8 cellular contexts compared by ENCODE assay signal in genomic region chr7:132318338-132319318, GRCh38.
A peak's percentile ranks its signal among the peaks of the same experiment; 100 is the strongest.
DNase-seq lines count a peak whose midpoint lies in the region; ATAC-seq, FAIRE-seq and TF ChIP-seq lines count a peak whose summit lies in the region.

No MANE protein-coding gene starts in this region.

- no peaks in the 10 kb centered on the region for H4K20me1 ChIP-seq in fibroblast of lung (ENCODE audit: control insufficient read depth, extremely low read depth, insufficient read depth, low read length)

- peak overlapping the region in 1 of 4 experiments; percentile 8 for H3K4me3 ChIP-seq in fibroblast of lung (replicated peaks in 1 of 4; ENCODE audit: control extremely low read depth in 1 of 4, insufficient read depth in 1 of 4, low read depth in 3 of 4, low read length in 4 of 4)

- peak; percentile 92 for ATAC-seq in GM21723 (IDR thresholded peaks at IDR 0.05; ENCODE audit: unreplicated experiment)
- ATAC-seq in natural killer cell treated with Interleukin-12 subunit alpha and Interleukin-12 subunit beta and Interleukin-15 and Interleukin-18, amount 100 ng/mL, for 72 hours = peak; percentile 85 to 86

- no peak overlapping the region for H3K27ac ChIP-seq in fibroblast of lung (ENCODE audit: insufficient read depth, low read length)

- no peak overlapping the region for H3K4me3 Mint-ChIP-seq in natural killer cell treated with Interleukin-12 subunit alpha and Interleukin-12 subunit beta and Interleukin-15 and Interleukin-18, amount 100 ng/mL, for 72 hours

- peak; percentile 87 to 91 for TF ChIP-seq CTCF in fibroblast of lung (conservative IDR thresholded peaks at IDR 0.05 in 1 of 2, IDR thresholded peaks at IDR 0.05 in 1 of 2; ENCODE audit: low read depth in 1 of 2, low read length in 2 of 2)

- no peaks in the 10 kb centered on the region for H3K79me2 ChIP-seq in fibroblast of lung (ENCODE audit: control insufficient read depth, insufficient read depth, low read length)

- no peaks in the 10 kb centered on the region for H3K36me3 ChIP-seq in fibroblast of lung (ENCODE audit: control insufficient read depth, insufficient read depth, low read length)

- H3K9me3 Mint-ChIP-seq in natural killer cell treated with Interleukin-12 subunit alpha and Interleukin-12 subunit beta and Interleukin-15 and Interleukin-18, amount 100 ng/mL, for 72 hours = peaks cover 8% of the 10 kb centered on the region

- peaks cover 30 to 46% of the 10 kb centered on the region in 2 donors for H3K27me3 Mint-ChIP-seq in natural killer cell treated with Interleukin-12 subunit alpha and Interleukin-12 subunit beta and Interleukin-15 and Interleukin-18, amount 100 ng/mL, for 72 hours

- peak overlapping the region; percentile 51 for H3K4me2 ChIP-seq in fibroblast of lung (ENCODE audit: extremely low read depth, insufficient read depth, low read length)

- H3K36me3 Mint-ChIP-seq in natural killer cell treated with Interleukin-12 subunit alpha and Interleukin-12 subunit beta and Interleukin-15 and Interleukin-18, amount 100 ng/mL, for 72 hours = no peaks in the 10 kb centered on the region

- H2AFZ ChIP-seq in fibroblast of lung (ENCODE audit: low read length) = no peak overlapping the region

- peak; percentile 77 for DNase-seq in DMS153 treated with DMSO at 0.1 percent for 48 hours (lab: John Stamatoyannopoulos, UW; ENCODE audit: unreplicated experiment)
- DNase-seq in LHCN-M2 (ENCODE audit: low read depth) = peak; percentile 65
- DNase-seq in RCC 7860 (ENCODE audit: low spot score) = peak; percentile 70
- peak; percentile 78 to 85 for DNase-seq in activated T-cell treated with anti-CD3 and anti-CD28 coated beads, Interleukin-2, amount 50 U/mL, for 48 hours
- peak; percentile 78 to 83 for DNase-seq in fibroblast of lung (ENCODE audit: low read depth in 2 of 2)
- peak; percentile 86 for DNase-seq in natural killer cell treated with Interleukin-12 subunit alpha and Interleukin-12 subunit beta and Interleukin-15 and Interleukin-18, amount 100 ng/mL, for 72 hours (ENCODE audit: low spot score)
- peak; percentile 60 for DNase-seq in stimulated activated naive CD4-positive, alpha-beta T cell treated with Interleukin-2 at 50 U/mL for 16 hours (lab: John Stamatoyannopoulos, UW)

- FAIRE-seq in RCC 7860 (lab: Jason Lieb, UNC) = no peak

- H3K4me1 ChIP-seq in fibroblast of lung (ENCODE audit: control insufficient read depth, extremely low read depth, insufficient read depth, low read length) = no peaks in the 10 kb centered on the region

- no peaks in the 10 kb centered on the region for H3K27me3 ChIP-seq in fibroblast of lung (ENCODE audit: control insufficient read depth, insufficient read depth, low read length)

- H3K27ac Mint-ChIP-seq in natural killer cell treated with Interleukin-12 subunit alpha and Interleukin-12 subunit beta and Interleukin-15 and Interleukin-18, amount 100 ng/mL, for 72 hours = no peak overlapping the region

- H3K9me3 ChIP-seq in fibroblast of lung (ENCODE audit: control insufficient read depth, insufficient read depth, low read depth, low read length) = no peaks in the 10 kb centered on the region

- H3K4me1 Mint-ChIP-seq in natural killer cell treated with Interleukin-12 subunit alpha and Interleukin-12 subunit beta and Interleukin-15 and Interleukin-18, amount 100 ng/mL, for 72 hours (ENCODE audit: low read depth in 2 of 2) = peaks cover 11 to 13% of the 10 kb centered on the region in 2 donors

- no peak overlapping the region for H3K9ac ChIP-seq in fibroblast of lung (ENCODE audit: insufficient read depth, low read length)
